17 cellular contexts compared by ENCODE assay signal in the genomic region with DNA sequence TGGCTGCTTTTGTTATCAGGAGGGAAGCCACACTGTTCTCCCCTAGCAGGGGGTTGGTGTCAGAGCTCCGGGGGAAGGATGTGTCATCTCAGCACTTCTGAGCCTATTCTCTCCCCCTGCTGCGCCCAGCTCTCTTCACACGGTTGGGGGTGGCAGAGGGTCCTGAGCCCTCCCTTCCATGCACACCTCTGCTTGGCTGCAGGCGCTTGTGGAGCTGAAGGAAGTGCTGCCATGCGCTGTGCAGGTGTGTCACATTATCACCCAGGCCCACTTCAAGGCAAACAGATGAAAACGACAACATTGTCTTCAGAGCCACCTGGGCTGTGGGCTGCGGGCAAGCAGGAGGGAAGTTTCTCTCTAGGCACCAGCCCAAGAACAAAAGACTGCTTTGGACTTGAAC.
DNase-seq lines count a peak whose midpoint lies in the region; ATAC-seq and TF ChIP-seq lines count a peak whose summit lies in the region.
"Had no signal": no experiment of that assay in that cellular context is flagged by ENCODE, and none has a peak within 500 bp of the region (broad histone marks: within the 10 kb centered on the region; RNA-seq: fewer than 3 reads in every experiment).

No MANE protein-coding gene starts in this region.

- no peak overlapping the region for H3K4me3 ChIP-seq in RWPE2 (ENCODE audit: severe bottlenecking)
- H3K4me3 ChIP-seq in transverse colon: no peak overlapping the region
- H3K4me3 ChIP-seq in Peyer's patch: no peak overlapping the region
- H3K4me3 ChIP-seq: HAP-1 had no signal

- WGBS in transverse colon (ENCODE audit: low coverage in 1 of 2), 2 donors: 26 to 32% methylated on average over 3 to 7 of the region's 7 CpGs

- H3K27ac ChIP-seq in KOPT-K1 (ENCODE audit: low read depth, low read length, poor library complexity, severe bottlenecking) (peak overlapping the region; percentile 99), RWPE2 (ENCODE audit: poor library complexity, severe bottlenecking) (no peak overlapping the region), transverse colon (peak overlapping the region in 1 of 4 donors; percentile 8), Peyer's patch (no peak overlapping the region)
- H3K27ac ChIP-seq: C4-2B, RWPE1 had no signal

- ATAC-seq in RWPE2 (ENCODE audit: low read depth) (no peak), GM21737 (IDR thresholded peaks at IDR 0.05; ENCODE audit: unreplicated experiment) (no peak), HG02759 (IDR thresholded peaks at IDR 0.05; ENCODE audit: unreplicated experiment) (no peak)

- intact Hi-C loops in transverse colon (cut with DNase I; ENCODE audit: low total_unique reads): no loop called here

- H3K9me3 ChIP-seq in KOPT-K1 (ENCODE audit: insufficient read depth, low read length, poor library complexity, severe bottlenecking): peaks cover 13% of the 10 kb centered on the region
- H3K9me3 ChIP-seq in RWPE2 (ENCODE audit: severe bottlenecking): peaks cover 9% of the 10 kb centered on the region
- peaks cover 0 to 10% of the 10 kb centered on the region in 2 donors for H3K9me3 ChIP-seq in transverse colon
- H3K9me3 ChIP-seq in Peyer's patch: peaks cover 0 to 8% (median 0%) of the 10 kb centered on the region in 4 donors

- TF ChIP-seq EP300 in transverse colon (IDR thresholded peaks at IDR 0.05; ENCODE audit: low read depth): no peak

- DNase-seq in activated effector memory CD4-positive, alpha-beta T cell treated with anti-CD3 and anti-CD28 coated beads, Interleukin-2, amount 50 U/mL, for 16 hours: peak; percentile 22
- no peak for DNase-seq in activated effector memory CD4-positive, alpha-beta T cell treated with Interleukin-2 at 50 U/mL for 16 hours
- peak; percentile 64 for DNase-seq in RWPE2 (ENCODE audit: low spot score)
- DNase-seq in transverse colon: peak; percentile 22
- no peak for DNase-seq in Peyer's patch
- DNase-seq: 8988T, GDM1, KG1, NCI-H187 treated with DMSO at 0.1 percent for 48 hours, NCI-H2171, NCI-H510A treated with DMSO at 0.1 percent for 48 hours had no signal

- no peaks in the 10 kb centered on the region for H3K36me3 ChIP-seq in KOPT-K1 (ENCODE audit: insufficient read depth, low read length)
- H3K36me3 ChIP-seq in RWPE2 (ENCODE audit: low read depth): no peaks in the 10 kb centered on the region
- no peaks in the 10 kb centered on the region for H3K36me3 ChIP-seq in transverse colon
- no peaks in the 10 kb centered on the region for H3K36me3 ChIP-seq in Peyer's patch
- H3K36me3 ChIP-seq: HAP-1 had no signal

- H3K4me1 ChIP-seq in RWPE2 (ENCODE audit: insufficient read depth, poor library complexity, severe bottlenecking): peaks cover 13% of the 10 kb centered on the region
- no peaks in the 10 kb centered on the region for H3K4me1 ChIP-seq in transverse colon
- no peaks in the 10 kb centered on the region for H3K4me1 ChIP-seq in Peyer's patch

- in situ Hi-C loops in transverse colon (cut with MboI; ENCODE audit: low pct_ligation_motif_present in 1 of 4, low pct_unique_long_range_greater_than_20kb in 1 of 4, low sequenced_read_pairs in 3 of 4): no loop called here

- TF ChIP-seq CTCF in RWPE2 (IDR thresholded peaks at IDR 0.05; ENCODE audit: poor library complexity, severe bottlenecking): no peak
- no peak for TF ChIP-seq CTCF in transverse colon (IDR thresholded peaks at IDR 0.05)
- no peak for TF ChIP-seq CTCF in Peyer's patch (IDR thresholded peaks at IDR 0.05)

- no peak for TF ChIP-seq POLR2A in transverse colon (IDR thresholded peaks at IDR 0.05)
- TF ChIP-seq POLR2A in Peyer's patch (IDR thresholded peaks at IDR 0.05): no peak

- H3K27me3 ChIP-seq in RWPE2 (ENCODE audit: insufficient read depth, poor library complexity, severe bottlenecking): peaks cover 6% of the 10 kb centered on the region
- H3K27me3 ChIP-seq in transverse colon: peaks cover 22% of the 10 kb centered on the region
- H3K27me3 ChIP-seq in Peyer's patch: no peaks in the 10 kb centered on the region

Comparison
In these comparisons a context has a peak if more than half of its experiments do, and no peak if none do; other contexts are left out.
1. DNase-seq: peak in activated effector memory CD4-positive, alpha-beta T cell treated with anti-CD3 and anti-CD28 coated beads, Interleukin-2, amount 50 U/mL, for 16 hours (single experiment), RWPE2 (single experiment) and transverse colon (single experiment); none in activated effector memory CD4-positive, alpha-beta T cell treated with Interleukin-2 at 50 U/mL for 16 hours (single experiment) and Peyer's patch (0 of 3).